In genomic region chr3:132661120-132661519, GRCh38 we compare ENCODE assay signal across 8 cellular contexts.
DNase-seq lines count a peak whose midpoint lies in the region; ATAC-seq, FAIRE-seq and TF ChIP-seq lines count a peak whose summit lies in the region.

No MANE protein-coding gene starts in this region.

- no peak for TF ChIP-seq POLR2A in H54 (IDR thresholded peaks at IDR 0.05; ENCODE audit: low read depth, low read length)

- H3K9me3 Mint-ChIP-seq in stimulated activated naive CD8-positive, alpha-beta T cell treated with anti-CD3 and anti-CD28 coated beads, Interleukin-15, Interleukin-2, amounts not matched to agents 100 ng/mL and 50 ng/mL, for 24 hours = no peaks in the 10 kb centered on the region
- no peaks in the 10 kb centered on the region for H3K9me3 Mint-ChIP-seq in memory B cell

- DNase-seq in stimulated activated naive CD8-positive, alpha-beta T cell treated with anti-CD3 and anti-CD28 coated beads, Interleukin-15, Interleukin-2, amounts not matched to agents 100 U/mL and 50 U/mL, for 24 hours = no peak
- DNase-seq in astrocyte of the hippocampus (ENCODE audit: low read depth, low spot score) (peak; percentile 8), memory B cell (ENCODE audit: low spot score in 2 of 2) (no peak), NCI-H1930 (lab: John Stamatoyannopoulos, UW) (no peak), H54 (ENCODE audit: insufficient read length, low spot score) (no peak), globus pallidus (ENCODE audit: low spot score) (no peak)

- peaks cover 34% of the 10 kb centered on the region for H3K36me3 Mint-ChIP-seq in stimulated activated naive CD8-positive, alpha-beta T cell treated with anti-CD3 and anti-CD28 coated beads, Interleukin-15, Interleukin-2, amounts not matched to agents 100 ng/mL and 50 ng/mL, for 24 hours (ENCODE audit: low read depth)
- peaks cover 2% of the 10 kb centered on the region for H3K36me3 Mint-ChIP-seq in memory B cell

- no peaks in the 10 kb centered on the region for H3K27me3 Mint-ChIP-seq in stimulated activated naive CD8-positive, alpha-beta T cell treated with anti-CD3 and anti-CD28 coated beads, Interleukin-15, Interleukin-2, amounts not matched to agents 100 ng/mL and 50 ng/mL, for 24 hours
- no peaks in the 10 kb centered on the region for H3K27me3 Mint-ChIP-seq in memory B cell

- peak overlapping the region; percentile 98 for H3K4me3 Mint-ChIP-seq in stimulated activated naive CD8-positive, alpha-beta T cell treated with anti-CD3 and anti-CD28 coated beads, Interleukin-15, Interleukin-2, amounts not matched to agents 100 ng/mL and 50 ng/mL, for 24 hours
- H3K4me3 Mint-ChIP-seq in memory B cell = peak overlapping the region; percentile 97

- H3K4me1 Mint-ChIP-seq in stimulated activated naive CD8-positive, alpha-beta T cell treated with anti-CD3 and anti-CD28 coated beads, Interleukin-15, Interleukin-2, amounts not matched to agents 100 ng/mL and 50 ng/mL, for 24 hours (ENCODE audit: low read depth) = peaks cover 63% of the 10 kb centered on the region
- H3K4me1 Mint-ChIP-seq in memory B cell = peaks cover 25% of the 10 kb centered on the region

- ATAC-seq in stimulated activated naive CD8-positive, alpha-beta T cell treated with anti-CD3 and anti-CD28 coated beads, Interleukin-15, Interleukin-2, amounts not matched to agents 100 U/mL and 50 U/mL, for 24 hours = no peak
- ATAC-seq in memory B cell (ENCODE audit: low read depth) = no peak
- ATAC-seq in HG02623 (IDR thresholded peaks at IDR 0.05; ENCODE audit: unreplicated experiment) = no peak

- H3K27ac Mint-ChIP-seq in stimulated activated naive CD8-positive, alpha-beta T cell treated with anti-CD3 and anti-CD28 coated beads, Interleukin-15, Interleukin-2, amounts not matched to agents 100 ng/mL and 50 ng/mL, for 24 hours = peak overlapping the region; percentile 96
- H3K27ac Mint-ChIP-seq in memory B cell = peak overlapping the region; percentile 95

- FAIRE-seq in H54 (lab: Jason Lieb, UNC) = no peak
